Comparison of ENCODE assay signal across 1 cellular context in genomic region chr1:25913166-25913565, GRCh38.
TF ChIP-seq lines count a peak whose summit lies in the region.

No MANE protein-coding gene starts in this region.

TF ChIP-seq in HEK293, 187 proteins besides CTCF, POLR2A, EP300 and RAD21:
- TF ChIP-seq ZBTB17 (tag by site-specific recombination; IDR thresholded peaks at IDR 0.05) (no peak), ZNF664 (tag by site-specific recombination; IDR thresholded peaks at IDR 0.05) (peak; percentile 26; the same call in 1 of the 2 replicates)
